30 cellular contexts compared by ENCODE assay signal in the genomic region with DNA sequence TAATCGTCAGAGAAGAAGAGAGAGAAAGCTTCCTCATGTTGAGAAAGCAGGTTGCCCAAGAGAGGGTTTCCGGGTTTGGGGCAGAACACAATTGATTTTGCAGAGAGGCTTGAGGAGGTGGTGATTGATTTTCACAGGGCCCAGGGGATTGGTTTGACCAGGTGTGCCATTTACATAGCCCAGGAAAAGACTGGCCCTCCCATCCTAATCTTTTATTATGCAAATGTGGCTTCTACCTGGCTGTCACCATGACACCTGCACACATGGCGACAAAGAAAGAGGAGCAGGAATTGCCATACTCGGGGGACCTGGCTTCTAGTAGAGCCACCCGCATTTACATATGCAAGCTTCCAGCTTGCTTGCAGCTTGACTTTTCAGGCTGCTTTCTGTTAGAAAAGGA.
"Had no signal": no experiment of that assay in that cellular context is flagged by ENCODE, and none has a peak within 500 bp of the region (broad histone marks: within the 10 kb centered on the region; RNA-seq: fewer than 3 reads in every experiment).

No MANE protein-coding gene starts in this region.

- ATAC-seq: activated CD4-positive, CD25-positive, alpha-beta regulatory T cell treated with anti-CD3 and anti-CD28 coated beads, Interleukin-2, amount 50 U/mL, for 24 hours; gastrocnemius medialis; natural killer cell treated with Interleukin-12 subunit alpha and Interleukin-12 subunit beta and Interleukin-15 and Interleukin-18, amount 100 ng/mL, for 72 hours; stimulated activated naive B cell treated with anti-CD40 and anti-IgM and Interleukin-4, amounts not matched to agents 10 μg/mL and 1 μg/mL and 100 μg/mL, for 72 hours had no signal

- H3K27ac Mint-ChIP-seq: activated naive CD4-positive, alpha-beta T cell treated with anti-CD3 and anti-CD28 coated beads, Interleukin-2, amount 10 ng/mL, durations not matched to agents 7 days and 5 days; activated naive CD8-positive, alpha-beta T cell treated with anti-CD3 and anti-CD28 coated beads, Interleukin-2, amount 10 ng/mL, durations not matched to agents 7 days and 5 days; brain; natural killer cell treated with Interleukin-12 subunit alpha and Interleukin-12 subunit beta and Interleukin-15 and Interleukin-18, amount 100 ng/mL, for 72 hours; stimulated activated naive B cell treated with anti-CD40 and anti-IgM and Interleukin-4, amounts not matched to agents 10 μg/mL and 1 μg/mL and 100 μg/mL, for 72 hours had no signal

- H3K4me3 Mint-ChIP-seq: activated naive CD4-positive, alpha-beta T cell treated with anti-CD3 and anti-CD28 coated beads, Interleukin-2, amount 10 ng/mL, durations not matched to agents 7 days and 5 days; activated naive CD8-positive, alpha-beta T cell treated with anti-CD3 and anti-CD28 coated beads, Interleukin-2, amount 10 ng/mL, durations not matched to agents 7 days and 5 days; brain; natural killer cell treated with Interleukin-12 subunit alpha and Interleukin-12 subunit beta and Interleukin-15 and Interleukin-18, amount 100 ng/mL, for 72 hours; stimulated activated naive B cell treated with anti-CD40 and anti-IgM and Interleukin-4, amounts not matched to agents 10 μg/mL and 1 μg/mL and 100 μg/mL, for 72 hours had no signal

- H3K9me3 Mint-ChIP-seq: activated naive CD4-positive, alpha-beta T cell treated with anti-CD3 and anti-CD28 coated beads, Interleukin-2, amount 10 ng/mL, durations not matched to agents 7 days and 5 days had no signal

- H3K36me3 Mint-ChIP-seq: activated naive CD4-positive, alpha-beta T cell treated with anti-CD3 and anti-CD28 coated beads, Interleukin-2, amount 10 ng/mL, durations not matched to agents 7 days and 5 days; activated naive CD8-positive, alpha-beta T cell treated with anti-CD3 and anti-CD28 coated beads, Interleukin-2, amount 10 ng/mL, durations not matched to agents 7 days and 5 days; brain; natural killer cell treated with Interleukin-12 subunit alpha and Interleukin-12 subunit beta and Interleukin-15 and Interleukin-18, amount 100 ng/mL, for 72 hours; stimulated activated naive B cell treated with anti-CD40 and anti-IgM and Interleukin-4, amounts not matched to agents 10 μg/mL and 1 μg/mL and 100 μg/mL, for 72 hours had no signal

- DNase-seq: activated CD4-positive, alpha-beta T cell treated with anti-CD3 and anti-CD28 coated beads for 48 hours; activated CD4-positive, alpha-beta T cell treated with anti-CD3 and anti-CD28 coated beads, Interleukin-2, amount 50 U/mL, for 48 hours; activated CD8-positive, alpha-beta memory T cell treated with anti-CD3 and anti-CD28 coated beads for 24 hours; activated effector memory CD4-positive, alpha-beta T cell treated with anti-CD3 and anti-CD28 coated beads, Interleukin-2, amount 50 U/mL, for 16 hours; activated naive CD4-positive, alpha-beta T cell treated with anti-CD3 and anti-CD28 coated beads, Interleukin-2, amount 10 ng/mL, durations not matched to agents 7 days and 5 days; activated naive CD8-positive, alpha-beta T cell treated with anti-CD3 and anti-CD28 coated beads, Interleukin-2, amount 10 ng/mL, durations not matched to agents 7 days and 5 days; colonic mucosa; dorsolateral prefrontal cortex; effector memory CD4-positive, alpha-beta T cell; erythroblast; gastrocnemius medialis; left ventricle myocardium inferior; mesendoderm; stimulated activated CD4-positive, alpha-beta T cell treated with anti-CD3 and anti-CD28 coated beads, Interleukin-1b, Interleukin-23, amount 100 ng/mL, for 48 hours; stimulated activated naive B cell treated with anti-CD40 and anti-IgM and Interleukin-4, amounts not matched to agents 10 μg/mL and 1 μg/mL and 100 μg/mL, for 72 hours; stomach; T-helper 9 cell; thyroid gland; upper lobe of left lung had no signal

- H3K9me3 ChIP-seq: ascending aorta, colonic mucosa, gastrocnemius medialis, left ventricle myocardium inferior, right atrium auricular region, stomach, thyroid gland, upper lobe of left lung, vagina had no signal

- H3K27ac ChIP-seq: ascending aorta, cardiac muscle cell, colonic mucosa, dorsolateral prefrontal cortex, gastrocnemius medialis, hepatocyte, left ventricle myocardium inferior, right atrium auricular region, stomach, thyroid gland, upper lobe of left lung, vagina, VCaP had no signal

- H3K27me3 ChIP-seq: ascending aorta, cardiac muscle cell, colonic mucosa, gastrocnemius medialis, hepatocyte, right atrium auricular region, stomach, thyroid gland, upper lobe of left lung, vagina had no signal

- H3K4me3 ChIP-seq: ascending aorta, cardiac muscle cell, colonic mucosa, dorsolateral prefrontal cortex, gastrocnemius medialis, hepatocyte, left ventricle myocardium inferior, lung, right atrium auricular region, smooth muscle cell, stomach, thyroid gland, upper lobe of left lung, vagina had no signal

- H3K36me3 ChIP-seq: ascending aorta, cardiac muscle cell, colonic mucosa, gastrocnemius medialis, left ventricle myocardium inferior, right atrium auricular region, stomach, thyroid gland, upper lobe of left lung, vagina had no signal

- H3K4me1 Mint-ChIP-seq: activated naive CD4-positive, alpha-beta T cell treated with anti-CD3 and anti-CD28 coated beads, Interleukin-2, amount 10 ng/mL, durations not matched to agents 7 days and 5 days; activated naive CD8-positive, alpha-beta T cell treated with anti-CD3 and anti-CD28 coated beads, Interleukin-2, amount 10 ng/mL, durations not matched to agents 7 days and 5 days; brain; stimulated activated naive B cell treated with anti-CD40 and anti-IgM and Interleukin-4, amounts not matched to agents 10 μg/mL and 1 μg/mL and 100 μg/mL, for 72 hours had no signal

- H3K27me3 Mint-ChIP-seq: activated naive CD4-positive, alpha-beta T cell treated with anti-CD3 and anti-CD28 coated beads, Interleukin-2, amount 10 ng/mL, durations not matched to agents 7 days and 5 days; activated naive CD8-positive, alpha-beta T cell treated with anti-CD3 and anti-CD28 coated beads, Interleukin-2, amount 10 ng/mL, durations not matched to agents 7 days and 5 days; brain; natural killer cell treated with Interleukin-12 subunit alpha and Interleukin-12 subunit beta and Interleukin-15 and Interleukin-18, amount 100 ng/mL, for 72 hours; stimulated activated naive B cell treated with anti-CD40 and anti-IgM and Interleukin-4, amounts not matched to agents 10 μg/mL and 1 μg/mL and 100 μg/mL, for 72 hours had no signal

- H3K4me1 ChIP-seq: ascending aorta, colonic mucosa, gastrocnemius medialis, left ventricle myocardium inferior, right atrium auricular region, stomach, thyroid gland, upper lobe of left lung, vagina had no signal
